In the genomic region with DNA sequence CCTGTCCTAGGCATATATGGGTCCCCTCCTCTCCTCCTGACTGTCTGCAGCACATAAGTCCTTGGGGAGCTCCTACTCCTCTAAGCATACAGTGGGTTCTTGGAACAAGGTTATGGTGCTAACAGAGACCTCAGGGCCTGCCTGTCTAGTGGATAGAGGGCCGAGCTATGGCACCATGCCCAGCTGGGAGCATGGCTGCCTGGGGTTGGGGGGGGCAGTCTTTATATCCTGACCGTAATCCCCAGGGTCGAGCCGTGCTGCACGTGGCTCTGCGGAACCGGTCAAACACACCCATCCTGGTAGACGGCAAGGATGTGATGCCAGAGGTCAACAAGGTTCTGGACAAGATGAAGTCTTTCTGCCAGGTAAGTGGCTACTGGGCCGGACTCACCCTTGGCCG, we compare ENCODE assay signal across 25 cellular contexts. TPM values are rescaled to one million over a fixed set of nuclear protein-coding genes. Genes with fewer than 3 reads are reported as not detected.
DNase-seq lines count a peak whose midpoint lies in the region; ATAC-seq, FAIRE-seq and TF ChIP-seq lines count a peak whose summit lies in the region.
"Had no signal": no experiment of that assay in that cellular context is flagged by ENCODE, and none has a peak within 500 bp of the region (broad histone marks: within the 10 kb centered on the region; RNA-seq: fewer than 3 reads in every experiment).

No MANE protein-coding gene starts in this region.

- H3K36me3 ChIP-seq in CD4-positive, CD25-positive, alpha-beta regulatory T cell (ENCODE audit: control insufficient read depth, insufficient read depth, low read length), result peaks cover 34% of the 10 kb centered on the region

- CTCF ChIA-PET in activated CD8-positive, alpha-beta T cell treated with anti-CD3 and anti-CD28 coated beads for 36 hours (lab: Charles Lee), result interaction anchor here (1.2 kb wide), 1 partner anchor 9 kb away, joined by 3 read pairs; no protein-coding TSS in a partner anchor
- CTCF ChIA-PET in MCF 10A (lab: Yijun Ruan, JAX), result interaction anchor here (0.5 to 0.8 kb wide), 2 partner anchors 75 to 1133 kb away, joined by 3 to 5 read pairs; no protein-coding TSS in a partner anchor

- H3K9me3 Mint-ChIP-seq in activated T-cell treated with anti-CD3 and anti-CD28 coated beads, Interleukin-2, amount 50 U/mL, for 24 hours, result no peaks in the 10 kb centered on the region
- peaks cover 0 to 1% (median 0%) of the 10 kb centered on the region in 7 donors for H3K9me3 Mint-ChIP-seq in CD4-positive, CD25-positive, alpha-beta regulatory T cell
- H3K9me3 Mint-ChIP-seq in activated CD8-positive, alpha-beta T cell treated with anti-CD3 and anti-CD28 coated beads for 36 hours, result no peaks in the 10 kb centered on the region
- H3K9me3 Mint-ChIP-seq in nephron progenitor cell (no peaks in the 10 kb centered on the region), MCF 10A (ENCODE audit: unreplicated experiment) (no peaks in the 10 kb centered on the region)
- H3K9me3 Mint-ChIP-seq: WTC11 had no signal

- FAIRE-seq in D721Med (lab: Jason Lieb, UNC), result no peak
- FAIRE-seq: HTR-8/SVneo, kidney had no signal

- no peaks in the 10 kb centered on the region for H3K9me3 ChIP-seq in CD4-positive, CD25-positive, alpha-beta regulatory T cell (ENCODE audit: control insufficient read depth in 2 of 2, low read length in 2 of 2)
- H3K9me3 ChIP-seq: gastroesophageal sphincter, SJCRH30, tibial artery had no signal

- H3K27ac ChIP-seq in CD4-positive, CD25-positive, alpha-beta regulatory T cell (ENCODE audit: insufficient read depth, low read length, poor library complexity, severe bottlenecking), result no peak overlapping the region
- H3K27ac ChIP-seq: parathyroid adenoma, SJCRH30, tibial artery had no signal

- intact Hi-C loops in activated CD8-positive, alpha-beta T cell treated with anti-CD3 and anti-CD28 coated beads for 36 hours (cut with micrococcal nuclease), result no loop called here
- intact Hi-C loops in MCF 10A (cut with micrococcal nuclease), result no loop called here

- ATAC-seq in CD4-positive, CD25-positive, alpha-beta regulatory T cell (ENCODE audit: low read depth in 2 of 2), result no peak
- ATAC-seq in activated CD8-positive, alpha-beta T cell treated with anti-CD3 and anti-CD28 coated beads for 36 hours, result no peak
- ATAC-seq in HG03469 (IDR thresholded peaks at IDR 0.05; ENCODE audit: unreplicated experiment), result no peak
- ATAC-seq: esophagus mucosa, gastroesophageal sphincter, Panc1, WTC11 had no signal

- DNase-seq in activated T-cell treated with anti-CD3 and anti-CD28 coated beads, Interleukin-2, amount 50 U/mL, for 24 hours, result no peak
- DNase-seq in activated T-cell treated with anti-CD3 and anti-CD28 coated beads, Interleukin-2, amount 50 U/mL, for 1 hour, result no peak
- DNase-seq in CD4-positive, CD25-positive, alpha-beta regulatory T cell, result no peak
- DNase-seq in activated CD8-positive, alpha-beta T cell treated with anti-CD3 and anti-CD28 coated beads for 36 hours, result no peak
- DNase-seq in nephron progenitor cell (no peak), MCF 10A (ENCODE audit: unreplicated experiment) (no peak), D721Med (ENCODE audit: insufficient read length, low spot score) (no peak)
- DNase-seq: H7; Kasumi-1; kidney; mammary epithelial cell; NCI-H2107; NCI-H510A; NK-92 treated with Interleukin-12 subunit alpha and Interleukin-12 subunit beta, amount 100 ng/mL, for 24 hours; SJCRH30; stimulated activated CD4-positive, alpha-beta T cell treated with anti-CD3 and anti-CD28 coated beads, Interleukin-1b, Interleukin-23, amount 100 ng/mL, for 48 hours; stimulated activated naive CD4-positive, alpha-beta T cell treated with Interleukin-2 at 50 U/mL for 16 hours; tibial artery had no signal

- H3K4me3 Mint-ChIP-seq in activated T-cell treated with anti-CD3 and anti-CD28 coated beads, Interleukin-2, amount 50 U/mL, for 24 hours, result peak overlapping the region; percentile 47
- H3K4me3 Mint-ChIP-seq in CD4-positive, CD25-positive, alpha-beta regulatory T cell, result peak overlapping the region in 3 of 4 donors; percentile 32 to 72 (median 70)
- H3K4me3 Mint-ChIP-seq in activated CD8-positive, alpha-beta T cell treated with anti-CD3 and anti-CD28 coated beads for 36 hours, result peak overlapping the region; percentile 39
- H3K4me3 Mint-ChIP-seq in nephron progenitor cell (peak overlapping the region; percentile 28), MCF 10A (ENCODE audit: unreplicated experiment) (no peak overlapping the region)
- H3K4me3 Mint-ChIP-seq: WTC11 had no signal

- no peak overlapping the region for H3K4me3 ChIP-seq in CD4-positive, CD25-positive, alpha-beta regulatory T cell (ENCODE audit: low read depth, low read length)
- H3K4me3 ChIP-seq: gastroesophageal sphincter, SJCRH30, tibial artery had no signal

- H3K4me1 ChIP-seq in CD4-positive, CD25-positive, alpha-beta regulatory T cell (ENCODE audit: control insufficient read depth, insufficient read depth, low read length, poor library complexity, severe bottlenecking), result peaks cover 23% of the 10 kb centered on the region

- peaks cover 74% of the 10 kb centered on the region for H3K36me3 Mint-ChIP-seq in activated T-cell treated with anti-CD3 and anti-CD28 coated beads, Interleukin-2, amount 50 U/mL, for 24 hours (ENCODE audit: low read depth)
- peaks cover 18% of the 10 kb centered on the region for H3K36me3 Mint-ChIP-seq in CD4-positive, CD25-positive, alpha-beta regulatory T cell
- H3K36me3 Mint-ChIP-seq in activated CD8-positive, alpha-beta T cell treated with anti-CD3 and anti-CD28 coated beads for 36 hours (ENCODE audit: low read depth), result peaks cover 59% of the 10 kb centered on the region
- H3K36me3 Mint-ChIP-seq in nephron progenitor cell (ENCODE audit: low read depth), result peaks cover 43% of the 10 kb centered on the region
- peaks cover 52% of the 10 kb centered on the region for H3K36me3 Mint-ChIP-seq in MCF 10A (ENCODE audit: insufficient read depth, unreplicated experiment)

- H3K27me3 ChIP-seq in CD4-positive, CD25-positive, alpha-beta regulatory T cell (ENCODE audit: control insufficient read depth, insufficient read depth, low read length), result no peaks in the 10 kb centered on the region
- H3K27me3 ChIP-seq: gastroesophageal sphincter, SJCRH30, tibial artery had no signal

- POLR2A ChIA-PET in activated CD8-positive, alpha-beta T cell treated with anti-CD3 and anti-CD28 coated beads for 36 hours (lab: Charles Lee), result interaction anchor here (0.6 to 9.6 kb wide), 6 partner anchors 8 to 190 kb away, joined by 3 to 151 read pairs (median 3); no protein-coding TSS in a partner anchor
- POLR2A ChIA-PET in MCF 10A (lab: Yijun Ruan, JAX), result interaction anchor here (0.6 kb wide), 1 partner anchor 1140 kb away, joined by 3 read pairs; no protein-coding TSS in a partner anchor

- H3K27me3 Mint-ChIP-seq in activated T-cell treated with anti-CD3 and anti-CD28 coated beads, Interleukin-2, amount 50 U/mL, for 24 hours, result no peaks in the 10 kb centered on the region
- no peaks in the 10 kb centered on the region for H3K27me3 Mint-ChIP-seq in CD4-positive, CD25-positive, alpha-beta regulatory T cell
- H3K27me3 Mint-ChIP-seq in activated CD8-positive, alpha-beta T cell treated with anti-CD3 and anti-CD28 coated beads for 36 hours, result no peaks in the 10 kb centered on the region
- H3K27me3 Mint-ChIP-seq in nephron progenitor cell (ENCODE audit: low read depth, poor library complexity) (no peaks in the 10 kb centered on the region), MCF 10A (ENCODE audit: insufficient read depth, unreplicated experiment) (no peaks in the 10 kb centered on the region)

- BruUV-seq in MCF 10A (replicated peaks; lab: Mats Ljungman, UMichigan), result no TSS peak

- H3K27ac Mint-ChIP-seq in activated T-cell treated with anti-CD3 and anti-CD28 coated beads, Interleukin-2, amount 50 U/mL, for 24 hours, result peak overlapping the region; percentile 95
- peak overlapping the region in 1 of 3 donors; percentile 25 for H3K27ac Mint-ChIP-seq in CD4-positive, CD25-positive, alpha-beta regulatory T cell
- peak overlapping the region; percentile 70 for H3K27ac Mint-ChIP-seq in activated CD8-positive, alpha-beta T cell treated with anti-CD3 and anti-CD28 coated beads for 36 hours
- H3K27ac Mint-ChIP-seq in nephron progenitor cell (no peak overlapping the region), MCF 10A (ENCODE audit: low read depth, unreplicated experiment) (no peak overlapping the region)

- TF ChIP-seq CTCF in activated CD8-positive, alpha-beta T cell treated with anti-CD3 and anti-CD28 coated beads for 36 hours (IDR thresholded peaks at IDR 0.05), result no peak
- TF ChIP-seq CTCF in nephron progenitor cell (IDR thresholded peaks at IDR 0.05) (no peak), MCF 10A (IDR thresholded peaks at IDR 0.05; ENCODE audit: unreplicated experiment) (no peak), D721Med (IDR thresholded peaks at IDR 0.05; ENCODE audit: insufficient read depth, missing control alignments) (no peak)

- peaks cover 55% of the 10 kb centered on the region for H3K4me1 Mint-ChIP-seq in activated T-cell treated with anti-CD3 and anti-CD28 coated beads, Interleukin-2, amount 50 U/mL, for 24 hours (ENCODE audit: low read depth)
- H3K4me1 Mint-ChIP-seq in CD4-positive, CD25-positive, alpha-beta regulatory T cell, result peaks cover 10 to 45% (median 26%) of the 10 kb centered on the region in 4 donors
- H3K4me1 Mint-ChIP-seq in activated CD8-positive, alpha-beta T cell treated with anti-CD3 and anti-CD28 coated beads for 36 hours (ENCODE audit: low read depth), result peaks cover 54% of the 10 kb centered on the region
- H3K4me1 Mint-ChIP-seq in nephron progenitor cell (peaks cover 36% of the 10 kb centered on the region), MCF 10A (ENCODE audit: insufficient read depth, unreplicated experiment) (peaks cover 32% of the 10 kb centered on the region)

RNA-seq across cellular contexts. Expression of a gene that starts 3.3 kb away (rescaled TPM):
- total RNA-seq in CD4-positive, CD25-positive, alpha-beta regulatory T cell, result 116 TPM
- polyA plus RNA-seq in CD4-positive, CD25-positive, alpha-beta regulatory T cell, result 100 to 1,000 TPM; 141 to 148 (median 144) TPM
- total RNA-seq in activated CD8-positive, alpha-beta T cell treated with anti-CD3 and anti-CD28 coated beads for 36 hours, result 100 to 1,000 TPM; 847 to 870 TPM
- total RNA-seq in MCF 10A (2022), result 139 and 201 TPM in 2 replicates

RNA-seq across cellular contexts. Expression of a gene that starts 35.9 kb away (rescaled TPM):
- total RNA-seq in CD4-positive, CD25-positive, alpha-beta regulatory T cell, result 9.0 TPM
- 10 to 100 TPM; 17.8 to 24.4 (median 22.1) TPM for polyA plus RNA-seq in CD4-positive, CD25-positive, alpha-beta regulatory T cell
- total RNA-seq in activated CD8-positive, alpha-beta T cell treated with anti-CD3 and anti-CD28 coated beads for 36 hours, result 10 to 100 TPM; 39.9 to 42.1 TPM
- total RNA-seq in MCF 10A (2022), result 11.1 and 24.4 TPM in 2 replicates

RNA-seq across cellular contexts. Expression of a gene that starts 59.8 kb away (rescaled TPM):
- total RNA-seq in CD4-positive, CD25-positive, alpha-beta regulatory T cell, result 70.3 TPM
- 10 to 100 TPM; 72.1 to 93.0 (median 82.7) TPM for polyA plus RNA-seq in CD4-positive, CD25-positive, alpha-beta regulatory T cell
- 100 to 1,000 TPM; 134 to 149 TPM for total RNA-seq in activated CD8-positive, alpha-beta T cell treated with anti-CD3 and anti-CD28 coated beads for 36 hours
- total RNA-seq in MCF 10A (2022), result 118 and 126 TPM in 2 replicates

Comparison
In these comparisons a context has a peak if more than half of its experiments do, and no peak if none do; other contexts are left out.
1. H3K27ac Mint-ChIP-seq: peak in activated T-cell treated with anti-CD3 and anti-CD28 coated beads, Interleukin-2, amount 50 U/mL, for 24 hours (single experiment) and activated CD8-positive, alpha-beta T cell treated with anti-CD3 and anti-CD28 coated beads for 36 hours (single experiment); none in nephron progenitor cell (single experiment) and MCF 10A (single experiment).